ENCODE assay signal across 31 cellular contexts in genomic region chr21:42716074-42716473, GRCh38.
"Had no signal": no experiment of that assay in that cellular context is flagged by ENCODE, and none has a peak within 500 bp of the region (broad histone marks: within the 10 kb centered on the region; RNA-seq: fewer than 3 reads in every experiment).

No MANE protein-coding gene starts in this region.

- H3K4me2 ChIP-seq: neural progenitor cell, smooth muscle cell had no signal

- H3K36me3 Mint-ChIP-seq: naive B cell; natural killer cell; stimulated activated memory B cell treated with anti-CD40 and anti-IgM and Interleukin-4, amounts not matched to agents 10 μg/mL and 1 μg/mL and 100 μg/mL, for 72 hours had no signal

- H3K4me3 Mint-ChIP-seq: immature natural killer cell; mesothelial cell of epicardium; naive B cell; natural killer cell; nephron progenitor cell; neural progenitor cell; stimulated activated memory B cell treated with anti-CD40 and anti-IgM and Interleukin-4, amounts not matched to agents 10 μg/mL and 1 μg/mL and 100 μg/mL, for 72 hours; stimulated activated naive CD8-positive, alpha-beta T cell treated with anti-CD3 and anti-CD28 coated beads, Interleukin-15, amount 100 ng/mL, for 72 hours had no signal

- H3K9me3 ChIP-seq: left ventricle myocardium inferior, neutrophil, ovary, tibial nerve, upper lobe of right lung had no signal

- DNase-seq: hypothalamus; immature natural killer cell; kidney; left colon; left ventricle myocardium inferior; mesendoderm; naive B cell; natural killer cell; nephron progenitor cell; occipital lobe; ovary; retina; right cardiac atrium; stimulated activated CD4-positive, alpha-beta T cell treated with anti-CD3 and anti-CD28 coated beads, Interleukin-1b, Interleukin-23, amount 100 ng/mL, for 48 hours; stimulated activated CD4-positive, alpha-beta T cell treated with anti-CD3 and anti-CD28 coated beads, Interleukin-2, amount 100 ng/mL, for 48 hours; stimulated activated CD4-positive, alpha-beta T cell treated with anti-CD3 and anti-CD28 coated beads, Interleukin-4, amount 100 ng/mL, for 4 hours; stimulated activated CD8-positive, alpha-beta memory T cell treated with anti-CD3 and anti-CD28 coated beads, Interleukin-4, amount 100 ng/mL, for 48 hours; stimulated activated naive CD4-positive, alpha-beta T cell treated with Interleukin-2 at 50 U/mL for 16 hours; stimulated activated naive CD8-positive, alpha-beta T cell treated with anti-CD3 and anti-CD28 coated beads, Interleukin-15, amount 100 ng/mL, for 72 hours; substantia nigra; upper lobe of right lung had no signal

- H3K27ac Mint-ChIP-seq: immature natural killer cell; naive B cell; natural killer cell; nephron progenitor cell; neural progenitor cell; stimulated activated memory B cell treated with anti-CD40 and anti-IgM and Interleukin-4, amounts not matched to agents 10 μg/mL and 1 μg/mL and 100 μg/mL, for 72 hours; stimulated activated naive CD8-positive, alpha-beta T cell treated with anti-CD3 and anti-CD28 coated beads, Interleukin-15, amount 100 ng/mL, for 72 hours had no signal

- H3K4me1 Mint-ChIP-seq: immature natural killer cell; naive B cell; natural killer cell; stimulated activated memory B cell treated with anti-CD40 and anti-IgM and Interleukin-4, amounts not matched to agents 10 μg/mL and 1 μg/mL and 100 μg/mL, for 72 hours; stimulated activated naive CD8-positive, alpha-beta T cell treated with anti-CD3 and anti-CD28 coated beads, Interleukin-15, amount 100 ng/mL, for 72 hours had no signal

- H3K27me3 ChIP-seq: neural progenitor cell, neutrophil, ovary, tibial nerve, upper lobe of right lung had no signal

- H3K4me3 ChIP-seq: left ventricle myocardium inferior, lung, neural progenitor cell, ovary, smooth muscle cell, tibial nerve, upper lobe of right lung had no signal

- H3K27ac ChIP-seq: left ventricle myocardium inferior, neural progenitor cell, neutrophil, ovary, tibial nerve, upper lobe of right lung had no signal

- H3K27me3 Mint-ChIP-seq: progenitor cell of endocrine pancreas; stimulated activated naive CD8-positive, alpha-beta T cell treated with anti-CD3 and anti-CD28 coated beads, Interleukin-15, amount 100 ng/mL, for 72 hours had no signal

- H3K9ac ChIP-seq: neural progenitor cell had no signal

- H2AFZ ChIP-seq: neural progenitor cell had no signal

- FAIRE-seq: islet of Langerhans, kidney, urothelium cell line had no signal

- H3K9me3 Mint-ChIP-seq: immature natural killer cell; mesothelial cell of epicardium; naive B cell; natural killer cell; nephron progenitor cell; neural progenitor cell; stimulated activated memory B cell treated with anti-CD40 and anti-IgM and Interleukin-4, amounts not matched to agents 10 μg/mL and 1 μg/mL and 100 μg/mL, for 72 hours had no signal

- H3K36me3 ChIP-seq: neutrophil, ovary, upper lobe of right lung had no signal

- ATAC-seq: left colon; natural killer cell; right cardiac atrium; stimulated activated memory B cell treated with anti-CD40 and anti-IgM and Interleukin-4, amounts not matched to agents 10 μg/mL and 1 μg/mL and 100 μg/mL, for 72 hours; stimulated activated naive CD8-positive, alpha-beta T cell treated with anti-CD3 and anti-CD28 coated beads, Interleukin-15, amount 100 ng/mL, for 72 hours; upper lobe of right lung had no signal
